In genomic region chr19:58572026-58572817, GRCh38 we compare ENCODE assay signal across 8 cellular contexts. TPM values are rescaled to one million over a fixed set of nuclear protein-coding genes. Genes with fewer than 3 reads are reported as not detected.
DNase-seq lines count a peak whose midpoint lies in the region; ATAC-seq and TF ChIP-seq lines count a peak whose summit lies in the region.

No MANE protein-coding gene starts in this region.

- H3K9me3 ChIP-seq in T-helper 17 cell (ENCODE audit: control insufficient read depth, low read length, poor library complexity, severe bottlenecking): no peaks in the 10 kb centered on the region

- peak overlapping the region; percentile 59 for H3K4me3 ChIP-seq in GM12864 (ENCODE audit: low read depth, low read length)
- H3K4me3 ChIP-seq in fibroblast of villous mesenchyme (ENCODE audit: low read depth, low read length): peak overlapping the region; percentile 95

- peaks cover 2% of the 10 kb centered on the region for H3K36me3 Mint-ChIP-seq in T-helper 17 cell (ENCODE audit: low read depth)

- intact Hi-C loops in sciatic nerve (cut with DNase I): no loop called here

- peak overlapping the region; percentile 96 for H3K4me3 Mint-ChIP-seq in T-helper 17 cell

- H3K27me3 Mint-ChIP-seq in T-helper 17 cell: no peaks in the 10 kb centered on the region

- H3K27ac Mint-ChIP-seq in T-helper 17 cell: peak overlapping the region; percentile 95

- ATAC-seq in T-helper 17 cell (no peak), sciatic nerve (no peak), GM18517 (IDR thresholded peaks at IDR 0.05; ENCODE audit: unreplicated experiment) (no peak), HG02852 (IDR thresholded peaks at IDR 0.05; ENCODE audit: unreplicated experiment) (no peak)

- DNase-seq in GM12864 (ENCODE audit: low read depth) (no peak), T-helper 17 cell (no peak), fibroblast of villous mesenchyme (ENCODE audit: low read depth) (no peak), sciatic nerve (ENCODE audit: low spot score) (peak; percentile 55), globus pallidus (ENCODE audit: low spot score) (no peak), NCI-H446 (lab: John Stamatoyannopoulos, UW) (no peak)

- TF ChIP-seq CTCF in GM12864 (IDR thresholded peaks at IDR 0.05; ENCODE audit: low read depth, low read length, missing control alignments): no peak
- no peak for TF ChIP-seq CTCF in fibroblast of villous mesenchyme (IDR thresholded peaks at IDR 0.05; ENCODE audit: insufficient read depth, low read depth, low read length)

- H3K4me1 Mint-ChIP-seq in T-helper 17 cell: peaks cover 24% of the 10 kb centered on the region

RNA-seq across cellular contexts. Expression of gene MZF1, which starts 0.9 kb away (rescaled TPM):
- 10 to 100 TPM; 29.9 to 34.0 TPM for total RNA-seq in T-helper 17 cell
- total RNA-seq in fibroblast of villous mesenchyme: 15.5 and 16.1 TPM in 2 replicates
- total RNA-seq in sciatic nerve: 32.4 TPM

RNA-seq across cellular contexts. Expression of gene UBE2M, which starts 13.8 kb away (rescaled TPM):
- total RNA-seq in T-helper 17 cell (10 to 100 TPM; 36.1 to 63.5 TPM), fibroblast of villous mesenchyme (78.3 and 81.6 TPM in 2 replicates), sciatic nerve (57.4 TPM)

RNA-seq across cellular contexts. Expression of gene CHMP2A, which starts 17.3 kb away (rescaled TPM):
- total RNA-seq in T-helper 17 cell (10 to 100 TPM; 74.8 to 88.8 TPM), fibroblast of villous mesenchyme (111 and 120 TPM in 2 replicates), sciatic nerve (94.6 TPM)

RNA-seq across cellular contexts. Expression of gene TRIM28, which starts 28.4 kb away (rescaled TPM):
- 100 to 1,000 TPM; 427 to 525 TPM for total RNA-seq in T-helper 17 cell
- total RNA-seq in fibroblast of villous mesenchyme: 295 and 389 TPM in 2 replicates
- 168 TPM for total RNA-seq in sciatic nerve

RNA-seq across cellular contexts. Expression of gene ZBTB45, which starts 52.6 kb away (rescaled TPM):
- total RNA-seq in T-helper 17 cell (1 to 10 TPM; 7.0 to 8.2 TPM), fibroblast of villous mesenchyme (4.7 and 6.1 TPM in 2 replicates), sciatic nerve (14.9 TPM)
